8 cellular contexts compared by ENCODE assay signal in genomic region chrX:47311857-47312774, GRCh38. TPM values are rescaled to one million over a fixed set of nuclear protein-coding genes. Genes with fewer than 3 reads are reported as not detected.
DNase-seq lines count a peak whose midpoint lies in the region; ATAC-seq and TF ChIP-seq lines count a peak whose summit lies in the region.

No MANE protein-coding gene starts in this region.

- intact Hi-C loops in dorsolateral prefrontal cortex (cut with DNase I) (no loop called here), stomach (cut with DNase I; ENCODE audit: low total_unique reads) (no loop called here)

- TF ChIP-seq POLR2A in stomach (IDR thresholded peaks at IDR 0.05) = no peak

- H3K27me3 ChIP-seq in dorsolateral prefrontal cortex (peaks cover 0 to 94% (median 18%) of the 10 kb centered on the region in 45 donors), stomach (peaks cover 0 to 17% (median 0%) of the 10 kb centered on the region in 3 donors)

- no peak overlapping the region for H3K4me3 Mint-ChIP-seq in WTC11

- WGBS in stomach, 5 donors = 23 to 40% (median 37%) methylated on average over 19 of the region's 19 CpGs

- H3K4me1 ChIP-seq in stomach = no peaks in the 10 kb centered on the region

- no peak for TF ChIP-seq EP300 in stomach (IDR thresholded peaks at IDR 0.05)

- no peaks in the 10 kb centered on the region for H3K36me3 ChIP-seq in stomach

- ATAC-seq in WTC11 = peak; percentile 60
- ATAC-seq in HG03442 (IDR thresholded peaks at IDR 0.05; ENCODE audit: unreplicated experiment) = no peak

- no peaks in the 10 kb centered on the region; the same call in 1 of the 2 replicates for H3K27me3 Mint-ChIP-seq in WTC11 (ENCODE audit: low read depth)

- H3K27ac ChIP-seq in dorsolateral prefrontal cortex (no peak overlapping the region), stomach (no peak overlapping the region)

- peak; percentile 90 for DNase-seq in ELF-1 (ENCODE audit: low read depth, low spot score)
- DNase-seq in Kasumi-1 (lab: John Stamatoyannopoulos, UW) = peak; percentile 31 to 33
- DNase-seq in WTC11 (ENCODE audit: low spot score) = peak; percentile 56
- DNase-seq in dorsolateral prefrontal cortex = peak in 4 of 10 donors; percentile 21 to 42 (median 36)
- DNase-seq in mesenteric fat pad (ENCODE audit: low spot score) = peak; percentile 22
- DNase-seq in stomach = peak; percentile 55
- no peak for DNase-seq in occipital lobe (lab: John Stamatoyannopoulos, UW)

- no peaks in the 10 kb centered on the region for H3K36me3 Mint-ChIP-seq in WTC11

- H3K9me3 Mint-ChIP-seq in WTC11 = no peaks in the 10 kb centered on the region

- H3K4me3 ChIP-seq in dorsolateral prefrontal cortex (peak overlapping the region in 2 of 59 donors; percentile 4 to 28), stomach (no peak overlapping the region)

- CTCF ChIA-PET in WTC11 (lab: Charles Lee) = interaction anchor here (0.5 to 2.6 kb wide), 16 partner anchors 9 to 416 kb away, joined by 3 to 19 read pairs (median 4); partner anchors contain the start of genes CDK16 and USP11

- peaks cover 30% of the 10 kb centered on the region for H3K4me1 Mint-ChIP-seq in WTC11

- POLR2A ChIA-PET in WTC11 (lab: Charles Lee) = interaction anchor here (0.6 to 1.6 kb wide), 5 partner anchors 9 to 79 kb away, joined by 3 to 7 read pairs (median 4); partner anchors contain the start of gene USP11

- 0 out of 2 replicates have a peak, but pooled peaks have one; percentile 19 for TF ChIP-seq CTCF in WTC11 (IDR thresholded peaks at IDR 0.05)
- peak in 49 of 56 donors; percentile 11 to 55 (median 34) for TF ChIP-seq CTCF in dorsolateral prefrontal cortex (IDR thresholded peaks at IDR 0.05 in 54 of 56, conservative IDR thresholded peaks at IDR 0.05 in 2 of 56; ENCODE audit: low read depth in 1 of 56, partially characterized antibody in 56 of 56)
- TF ChIP-seq CTCF in stomach (IDR thresholded peaks at IDR 0.05) = peak in 4 of 7 experiments; percentile 28 to 47 (median 30)

- H3K27ac Mint-ChIP-seq in WTC11 = peak overlapping the region; percentile 98

- H3K9me3 ChIP-seq in stomach = no peaks in the 10 kb centered on the region

TF ChIP-seq in WTC11, 78 proteins besides CTCF, POLR2A, EP300 and RAD21 (continues in another document):
- TF ChIP-seq CBFB (CRISPR knock-in tag; IDR thresholded peaks at IDR 0.05; ENCODE audit: low read depth) = no peak
- no peak for TF ChIP-seq ZNF416 (CRISPR knock-in tag; IDR thresholded peaks at IDR 0.05)
- TF ChIP-seq TEAD1 (CRISPR knock-in tag; IDR thresholded peaks at IDR 0.05) = no peak
- no peak for TF ChIP-seq TEAD4 (CRISPR knock-in tag; IDR thresholded peaks at IDR 0.05)
- no peak for TF ChIP-seq ZNF425 (CRISPR knock-in tag; conservative IDR thresholded peaks at IDR 0.05)
- TF ChIP-seq MAX (CRISPR knock-in tag; IDR thresholded peaks at IDR 0.05) = no peak
- TF ChIP-seq ZNF263 (CRISPR knock-in tag; IDR thresholded peaks at IDR 0.05; ENCODE audit: low read depth) = no peak
- TF ChIP-seq AR (CRISPR knock-in tag; IDR thresholded peaks at IDR 0.05) = no peak
- no peak for TF ChIP-seq PREB (CRISPR knock-in tag; IDR thresholded peaks at IDR 0.05; ENCODE audit: borderline replicate concordance)
- TF ChIP-seq, protein P1, sequence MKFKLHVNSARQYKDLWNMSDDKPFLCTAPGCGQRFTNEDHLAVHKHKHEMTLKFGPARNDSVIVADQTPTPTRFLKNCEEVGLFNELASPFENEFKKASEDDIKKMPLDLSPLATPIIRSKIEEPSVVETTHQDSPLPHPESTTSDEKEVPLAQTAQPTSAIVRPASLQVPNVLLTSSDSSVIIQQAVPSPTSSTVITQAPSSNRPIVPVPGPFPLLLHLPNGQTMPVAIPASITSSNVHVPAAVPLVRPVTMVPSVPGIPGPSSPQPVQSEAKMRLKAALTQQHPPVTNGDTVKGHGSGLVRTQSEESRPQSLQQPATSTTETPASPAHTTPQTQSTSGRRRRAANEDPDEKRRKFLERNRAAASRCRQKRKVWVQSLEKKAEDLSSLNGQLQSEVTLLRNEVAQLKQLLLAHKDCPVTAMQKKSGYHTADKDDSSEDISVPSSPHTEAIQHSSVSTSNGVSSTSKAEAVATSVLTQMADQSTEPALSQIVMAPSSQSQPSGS (CRISPR knock-in tag; IDR thresholded peaks at IDR 0.05; ENCODE audit: borderline replicate concordance, low read depth) = no peak
- TF ChIP-seq, protein P2, sequence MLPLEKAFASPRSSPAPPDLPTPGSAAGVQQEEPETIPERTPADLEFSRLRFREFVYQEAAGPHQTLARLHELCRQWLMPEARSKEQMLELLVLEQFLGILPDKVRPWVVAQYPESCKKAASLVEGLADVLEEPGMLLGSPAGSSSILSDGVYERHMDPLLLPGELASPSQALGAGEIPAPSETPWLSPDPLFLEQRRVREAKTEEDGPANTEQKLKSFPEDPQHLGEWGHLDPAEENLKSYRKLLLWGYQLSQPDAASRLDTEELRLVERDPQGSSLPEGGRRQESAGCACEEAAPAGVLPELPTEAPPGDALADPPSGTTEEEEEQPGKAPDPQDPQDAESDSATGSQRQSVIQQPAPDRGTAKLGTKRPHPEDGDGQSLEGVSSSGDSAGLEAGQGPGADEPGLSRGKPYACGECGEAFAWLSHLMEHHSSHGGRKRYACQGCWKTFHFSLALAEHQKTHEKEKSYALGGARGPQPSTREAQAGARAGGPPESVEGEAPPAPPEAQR (CRISPR knock-in tag; IDR thresholded peaks at IDR 0.05) = no peak
- TF ChIP-seq TP53 (CRISPR knock-in tag; IDR thresholded peaks at IDR 0.05) = no peak
- TF ChIP-seq FOXP4 (CRISPR knock-in tag; IDR thresholded peaks at IDR 0.05) = no peak

RNA-seq across cellular contexts. Expression of gene ZNF157, which starts 58.3 kb away (rescaled TPM):
- total RNA-seq in WTC11 (2021) = 1.7 to 2.0 TPM (median 1.8 TPM) in 3 replicates
- total RNA-seq in dorsolateral prefrontal cortex = 1 to 10 TPM; 1.3 to 4.3 (median 2.6) TPM
- total RNA-seq in mesenteric fat pad = not detected
- under 1 TPM in 1 of 5 donors, not detected in 4; 0.18 TPM for total RNA-seq in stomach
- polyA plus RNA-seq in stomach = under 1 TPM in 1 of 3 donors, not detected in 2; 0.15 TPM
- 4.7 TPM for total RNA-seq in occipital lobe
